In the genomic region with DNA sequence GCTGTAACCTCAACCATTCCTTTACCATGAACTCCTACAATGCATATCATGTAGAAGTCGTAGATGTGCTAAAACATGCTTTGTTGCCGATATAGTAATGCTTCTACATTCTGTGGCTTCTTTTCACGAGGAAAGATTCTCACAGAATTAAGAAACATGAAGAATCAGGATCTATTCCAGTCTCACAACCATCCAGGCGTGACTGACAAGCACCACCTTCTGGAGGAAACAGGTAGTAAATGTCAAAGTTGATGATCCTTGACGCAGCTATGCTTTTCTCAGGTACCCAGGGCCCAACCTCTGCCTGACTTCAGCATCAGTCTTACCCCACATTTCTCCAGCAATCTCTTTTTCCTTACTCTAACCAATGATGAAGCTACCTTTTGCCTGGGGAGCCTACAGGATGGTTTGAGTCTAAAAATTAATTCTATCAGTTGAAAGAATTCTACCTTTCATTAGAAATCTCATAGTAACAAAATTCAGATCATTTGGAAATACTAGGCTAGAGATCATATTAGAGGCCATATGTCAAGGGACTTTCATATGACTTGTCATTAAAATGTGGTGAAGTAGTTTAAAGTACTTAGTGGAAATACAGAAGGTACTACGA, we compare ENCODE assay signal across 8 cellular contexts.
A peak's percentile ranks its signal among the peaks of the same experiment; 100 is the strongest.
DNase-seq lines count a peak whose midpoint lies in the region; ATAC-seq, FAIRE-seq and TF ChIP-seq lines count a peak whose summit lies in the region.

No MANE protein-coding gene starts in this region.

- H3K9me3 ChIP-seq in neuronal stem cell (replicated peaks in 1 of 2; ENCODE audit: control insufficient read depth in 2 of 2, insufficient read depth in 1 of 2, low read depth in 1 of 2, low read length in 2 of 2): no peaks in the 10 kb centered on the region

- DNase-seq in ACHN (peak; percentile 40), bronchial epithelial cell (ENCODE audit: low read depth) (peak; percentile 74), neuronal stem cell (ENCODE audit: low spot score) (peak; percentile 21), NCI-H1048 (lab: John Stamatoyannopoulos, UW) (no peak)
- no peak for DNase-seq in effector CD4-positive, alpha-beta T cell

- no peak overlapping the region for H4K8ac ChIP-seq in neuronal stem cell (ENCODE audit: low read depth, low read length)

- H2AFZ ChIP-seq in neuronal stem cell (ENCODE audit: low read length): no peak overlapping the region

- no peaks in the 10 kb centered on the region for H3K27me3 ChIP-seq in bronchial epithelial cell (ENCODE audit: control insufficient read depth, insufficient read depth, low read length)
- H3K27me3 ChIP-seq in neuronal stem cell (ENCODE audit: control insufficient read depth in 3 of 3, insufficient read depth in 3 of 3, low read depth in 1 of 3, low read length in 3 of 3): no peaks in the 10 kb centered on the region

- no peak overlapping the region for H3K27ac ChIP-seq in neuronal stem cell (replicated peaks; ENCODE audit: low read length)

- no peak overlapping the region for H2BK120ac ChIP-seq in neuronal stem cell (ENCODE audit: low read depth, low read length)

- H4K91ac ChIP-seq in neuronal stem cell (ENCODE audit: low read depth, low read length, poor library complexity): no peak overlapping the region

- no CpG with 5 or more reads among the region's 6 CpGs for WGBS in neuronal stem cell (ENCODE audit: extremely low coverage in 2 of 2, insufficient read length in 2 of 2, insufficient replicate concordance in 1 of 2), 2 donors

- no peaks in the 10 kb centered on the region for H3K36me3 ChIP-seq in bronchial epithelial cell (ENCODE audit: control insufficient read depth, insufficient read depth, low read length)
- no peaks in the 10 kb centered on the region for H3K36me3 ChIP-seq in neuronal stem cell (replicated peaks in 1 of 2; ENCODE audit: control insufficient read depth in 2 of 2, insufficient read depth in 2 of 2, low read length in 2 of 2)

- H3K9ac ChIP-seq in neuronal stem cell (ENCODE audit: low read depth, low read length, poor library complexity): no peak overlapping the region

- H3K23ac ChIP-seq in neuronal stem cell (ENCODE audit: low read depth, low read length, poor library complexity): no peak overlapping the region

- ATAC-seq in GM18868 (IDR thresholded peaks at IDR 0.05; ENCODE audit: unreplicated experiment) (peak; percentile 71), HG03457 (IDR thresholded peaks at IDR 0.05; ENCODE audit: unreplicated experiment) (no peak)

- in situ Hi-C loops in ACHN (cut with HindIII; ENCODE audit: low pct_ligation_motif_present, low pct_unique_long_range_greater_than_20kb, low sequenced_read_pairs): no loop called here

- no peak overlapping the region for H2AK5ac ChIP-seq in neuronal stem cell (ENCODE audit: low read depth, low read length)

- H2BK15ac ChIP-seq in neuronal stem cell (ENCODE audit: low read length): no peak overlapping the region

- H3K4me2 ChIP-seq in neuronal stem cell (ENCODE audit: insufficient read depth, low read length, poor library complexity, severe bottlenecking): no peak overlapping the region

- no peak overlapping the region for H3K4me3 ChIP-seq in bronchial epithelial cell (ENCODE audit: low read depth, low read length)
- no peak overlapping the region for H3K4me3 ChIP-seq in neuronal stem cell (ENCODE audit: low read length in 2 of 2)

- no peaks in the 10 kb centered on the region for H3K79me1 ChIP-seq in neuronal stem cell (ENCODE audit: low read depth, low read length)

- H2BK5ac ChIP-seq in neuronal stem cell (ENCODE audit: low read length): no peak overlapping the region

- H3K18ac ChIP-seq in neuronal stem cell (ENCODE audit: low read length): no peak overlapping the region

- H3K4me1 ChIP-seq in neuronal stem cell (ENCODE audit: control insufficient read depth in 2 of 2, insufficient read depth in 1 of 2, low read depth in 1 of 2, low read length in 2 of 2): peaks cover 8 to 15% of the 10 kb centered on the region in 2 donors

- TF ChIP-seq CTCF in LNCAP (IDR thresholded peaks at IDR 0.05) (peak; percentile 55), bronchial epithelial cell (IDR thresholded peaks at IDR 0.05; ENCODE audit: insufficient read depth, low read length, severe bottlenecking) (peak; percentile 68)

- H3K14ac ChIP-seq in neuronal stem cell (ENCODE audit: low read length): no peak overlapping the region

- FAIRE-seq in bronchial epithelial cell (lab: Jason Lieb, UNC): no peak

- H3K4ac ChIP-seq in neuronal stem cell (ENCODE audit: low read length): no peak overlapping the region

- H2BK12ac ChIP-seq in neuronal stem cell (ENCODE audit: low read length): no peak overlapping the region

Comparison
In these comparisons a context has a peak if more than half of its experiments do, and no peak if none do; other contexts are left out.
1. DNase-seq: peak in ACHN (single experiment), bronchial epithelial cell (single experiment) and neuronal stem cell (single experiment); none in NCI-H1048 (single experiment) and effector CD4-positive, alpha-beta T cell (single experiment).